8 cellular contexts compared by ENCODE assay signal in genomic region chr3:9396632-9397330, GRCh38. TPM values are rescaled to one million over a fixed set of nuclear protein-coding genes. Genes with fewer than 3 reads are reported as not detected.
DNase-seq lines count a peak whose midpoint lies in the region; FAIRE-seq and TF ChIP-seq lines count a peak whose summit lies in the region.

No MANE protein-coding gene starts in this region.

- peak overlapping the region; percentile 97 for H3K27ac ChIP-seq in SJSA1

- peak overlapping the region; percentile 91 for H3K4me3 Mint-ChIP-seq in activated naive CD4-positive, alpha-beta T cell treated with anti-CD3 and anti-CD28 coated beads for 36 hours

- peak overlapping the region; percentile 96 for H3K27ac Mint-ChIP-seq in activated naive CD4-positive, alpha-beta T cell treated with anti-CD3 and anti-CD28 coated beads for 36 hours

- TF ChIP-seq CTCF in HFF-Myc (IDR thresholded peaks at IDR 0.05; ENCODE audit: low read depth, low read length, missing control alignments): no peak

- DNase-seq in GF-D8 (lab: John Stamatoyannopoulos, UW) (peak; percentile 96), HFF-Myc (ENCODE audit: extremely low read depth, low read depth) (peak; percentile 99), MV-4-11 (lab: John Stamatoyannopoulos, UW) (peak; percentile 98), SJSA1 (ENCODE audit: low read depth in 1 of 2, low spot score in 2 of 2) (peak; percentile 97 to 98), frontal cortex (ENCODE audit: low spot score in 2 of 2) (peak; percentile 82 to 91), stromal cell of bone marrow (ENCODE audit: low read depth) (peak; percentile 99)
- peak; percentile 98 for DNase-seq in activated naive CD4-positive, alpha-beta T cell treated with anti-CD3 and anti-CD28 coated beads for 36 hours

- peaks cover 54% of the 10 kb centered on the region for H3K36me3 ChIP-seq in SJSA1
- peaks cover 39% of the 10 kb centered on the region for H3K36me3 ChIP-seq in neuron (ENCODE audit: insufficient read depth, low read length)

- H3K27me3 Mint-ChIP-seq in activated naive CD4-positive, alpha-beta T cell treated with anti-CD3 and anti-CD28 coated beads for 36 hours (ENCODE audit: low read depth): no peaks in the 10 kb centered on the region

- H3K4me3 ChIP-seq in HFF-Myc (replicated peaks; ENCODE audit: low read depth, low read length) (peak overlapping the region; percentile 80), SJSA1 (peak overlapping the region; percentile 92), neuron (ENCODE audit: low read length) (peak overlapping the region; percentile 70)

- CTCF ChIA-PET in activated naive CD4-positive, alpha-beta T cell treated with anti-CD3 and anti-CD28 coated beads for 36 hours (lab: Charles Lee): interaction anchor here (1.2 to 2.9 kb wide), 2 partner anchors 24 to 43 kb away, joined by 4 to 8 read pairs; no protein-coding TSS in a partner anchor

- no peak for FAIRE-seq in frontal cortex (lab: Jason Lieb, UNC)

- H3K4me1 ChIP-seq in SJSA1 (replicated peaks) (peaks cover 28% of the 10 kb centered on the region), neuron (ENCODE audit: insufficient read depth, low read length) (peaks cover 50% of the 10 kb centered on the region)

- H3K27me3 ChIP-seq in SJSA1 (replicated peaks) (no peaks in the 10 kb centered on the region), neuron (ENCODE audit: insufficient read depth, low read length) (no peaks in the 10 kb centered on the region)

- peaks cover 44% of the 10 kb centered on the region for H3K36me3 Mint-ChIP-seq in activated naive CD4-positive, alpha-beta T cell treated with anti-CD3 and anti-CD28 coated beads for 36 hours (ENCODE audit: low read depth)

- no peaks in the 10 kb centered on the region for H3K9me3 Mint-ChIP-seq in activated naive CD4-positive, alpha-beta T cell treated with anti-CD3 and anti-CD28 coated beads for 36 hours

- intact Hi-C loops in activated naive CD4-positive, alpha-beta T cell treated with anti-CD3 and anti-CD28 coated beads for 36 hours (cut with micrococcal nuclease): loop anchor here (1.0 to 5.0 kb wide), 17 partner anchors 8 to 852 kb away; partner anchors contain the start of genes BRK1, BRPF1, CRELD1 and FANCD2

- H3K4me1 Mint-ChIP-seq in activated naive CD4-positive, alpha-beta T cell treated with anti-CD3 and anti-CD28 coated beads for 36 hours (ENCODE audit: low read depth): peaks cover 65% of the 10 kb centered on the region

- H3K9me3 ChIP-seq in SJSA1 (replicated peaks): no peaks in the 10 kb centered on the region
- H3K9me3 ChIP-seq in neuron (ENCODE audit: low read length): no peaks in the 10 kb centered on the region

- no peak overlapping the region for H2AFZ ChIP-seq in neuron (ENCODE audit: low read depth, low read length)

RNA-seq across cellular contexts. Expression of gene SETD5, which starts 0.6 kb away (rescaled TPM):
- 39.6 and 49.3 TPM in 2 replicates for total RNA-seq in SJSA1 (2014; rRNA removed; shearing (Covaris generic))
- total RNA-seq in activated naive CD4-positive, alpha-beta T cell treated with anti-CD3 and anti-CD28 coated beads for 36 hours: 100 to 1,000 TPM; 125 to 133 TPM
- 28.5 TPM for total RNA-seq in frontal cortex

RNA-seq across cellular contexts. Expression of gene THUMPD3, which starts 33.9 kb away (rescaled TPM):
- 33.8 and 52.0 TPM in 2 replicates for total RNA-seq in SJSA1 (2014; rRNA removed; shearing (Covaris generic))
- total RNA-seq in activated naive CD4-positive, alpha-beta T cell treated with anti-CD3 and anti-CD28 coated beads for 36 hours: 10 to 100 TPM; 46.0 to 48.9 TPM
- total RNA-seq in frontal cortex: 79.1 TPM

Comparison
In these comparisons a context has a peak if more than half of its experiments do, and no peak if none do; other contexts are left out.
1. Peak in every context shown above with its lines: DNase-seq, H3K4me3 ChIP-seq and H3K27ac ChIP-seq.